24 cellular contexts compared by ENCODE assay signal in the genomic region with DNA sequence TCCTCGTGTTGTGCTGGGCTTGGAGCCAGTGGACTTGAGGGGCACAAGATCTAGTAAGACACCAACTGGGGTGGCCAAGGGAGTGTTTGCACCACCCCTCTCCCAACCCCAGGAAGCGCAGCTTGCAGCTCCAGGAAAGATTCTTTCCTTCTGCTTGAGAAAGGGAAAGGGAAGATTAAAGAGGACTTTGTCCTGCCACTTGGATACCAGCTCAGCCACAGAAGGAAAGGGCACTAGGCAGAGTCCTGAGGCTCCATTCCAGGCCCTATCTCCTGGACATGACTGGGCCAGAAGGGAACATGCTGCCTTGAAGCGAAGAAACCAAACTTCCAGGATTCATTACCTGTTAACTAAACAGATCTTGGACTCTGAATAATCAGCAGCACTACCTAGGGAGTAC. TPM values are rescaled to one million over a fixed set of nuclear protein-coding genes. Genes with fewer than 3 reads are reported as not detected.
DNase-seq lines count a peak whose midpoint lies in the region; ATAC-seq and TF ChIP-seq lines count a peak whose summit lies in the region.
"Had no signal": no experiment of that assay in that cellular context is flagged by ENCODE, and none has a peak within 500 bp of the region (broad histone marks: within the 10 kb centered on the region; RNA-seq: fewer than 3 reads in every experiment).

No MANE protein-coding gene starts in this region.

- no peak overlapping the region for H3K27ac Mint-ChIP-seq in GM23338
- H3K27ac Mint-ChIP-seq: CD14-positive monocyte; CD4-positive, alpha-beta T cell had no signal

- intact Hi-C loops in ascending aorta (cut with DNase I), result no loop called here
- intact Hi-C loops in mucosa of descending colon (cut with DNase I, micrococcal nuclease), result no loop called here

- H3K27ac ChIP-seq in GM23338 (ENCODE audit: low read depth) (no peak overlapping the region), ascending aorta (peak overlapping the region; percentile 2 to 50), osteoblast (ENCODE audit: low read depth, low read length) (no peak overlapping the region), Peyer's patch (no peak overlapping the region)
- H3K27ac ChIP-seq: A549; BLaER1 treated with 17β-estradiol and CSF1 and Interleukin-3, amounts not matched to agents 10 nM and 100 nM; GM23248 had no signal

- peaks cover 5% of the 10 kb centered on the region for H3K36me3 Mint-ChIP-seq in GM23338 (ENCODE audit: low read depth)
- H3K36me3 Mint-ChIP-seq: CD14-positive monocyte had no signal

- ATAC-seq in GM23338, result peak; percentile 30
- ATAC-seq in mucosa of descending colon, result peak; percentile 55
- ATAC-seq: A549, HCT116 had no signal

- H3K27me3 ChIP-seq in GM23338 (ENCODE audit: insufficient read depth) (no peaks in the 10 kb centered on the region), ascending aorta (no peaks in the 10 kb centered on the region), osteoblast (ENCODE audit: insufficient read depth, low read length) (no peaks in the 10 kb centered on the region), Peyer's patch (no peaks in the 10 kb centered on the region)
- H3K27me3 ChIP-seq: BE2C; BLaER1 treated with 17β-estradiol and CSF1 and Interleukin-3, amounts not matched to agents 10 nM and 100 nM had no signal

- peaks cover 2% of the 10 kb centered on the region for H3K27me3 Mint-ChIP-seq in GM23338 (ENCODE audit: insufficient read depth, low read depth, poor library complexity)
- H3K27me3 Mint-ChIP-seq: CD4-positive, alpha-beta T cell had no signal

- TF ChIP-seq POLR2A in Peyer's patch (IDR thresholded peaks at IDR 0.05), result no peak

- H4K20me1 ChIP-seq in GM23338 (replicated peaks; ENCODE audit: insufficient read depth) (no peaks in the 10 kb centered on the region), osteoblast (ENCODE audit: insufficient read depth, low read length) (no peaks in the 10 kb centered on the region)
- H4K20me1 ChIP-seq: BLaER1 treated with 17β-estradiol and CSF1 and Interleukin-3, amounts not matched to agents 10 nM and 100 nM had no signal

- no peak for DNase-seq in GM23338 (ENCODE audit: low spot score)
- DNase-seq in ascending aorta (ENCODE audit: low spot score in 2 of 2), result no peak
- DNase-seq in mucosa of descending colon, result no peak
- no peak for DNase-seq in osteoblast (ENCODE audit: insufficient read length, low spot score, missing footprints)
- DNase-seq in NCI-H748 treated with DMSO at 0.1 percent for 48 hours (lab: John Stamatoyannopoulos, UW), result no peak
- DNase-seq in stimulated activated CD4-positive, alpha-beta T cell treated with anti-CD3 and anti-CD28 coated beads, Interleukin-4, amount 100 ng/mL, for 24 hours, result no peak
- no peak for DNase-seq in Peyer's patch
- no peak for DNase-seq in NCI-H526 (lab: John Stamatoyannopoulos, UW)
- DNase-seq: 8988T; ACHN; AML-193; BE2C; CD4-positive, alpha-beta T cell; CD8-positive, alpha-beta memory T cell; DMS 273 treated with DMSO at 0.1 percent for 48 hours; DMS53; DMS79 treated with DMSO at 0.1 percent for 48 hours; GF-D8; GM23248; H9 had no signal

- H3K9me3 Mint-ChIP-seq in GM23338, result no peaks in the 10 kb centered on the region; the same call in 2 of the 3 replicates
- H3K9me3 Mint-ChIP-seq: CD4-positive, alpha-beta T cell; CD8-positive, alpha-beta memory T cell; H9 had no signal

- H3K4me1 Mint-ChIP-seq in GM23338, result peaks cover 14% of the 10 kb centered on the region
- H3K4me1 Mint-ChIP-seq: CD14-positive monocyte; CD8-positive, alpha-beta memory T cell had no signal

- H3K4me3 ChIP-seq in GM23338, result no peak overlapping the region
- no peak overlapping the region for H3K4me3 ChIP-seq in ascending aorta
- no peak overlapping the region for H3K4me3 ChIP-seq in mucosa of descending colon
- no peak overlapping the region for H3K4me3 ChIP-seq in osteoblast (ENCODE audit: insufficient read depth, low read length)
- no peak overlapping the region for H3K4me3 ChIP-seq in Peyer's patch
- H3K4me3 ChIP-seq: A549; BLaER1 treated with 17β-estradiol and CSF1 and Interleukin-3, amounts not matched to agents 10 nM and 100 nM; GM23248 had no signal

- no peaks in the 10 kb centered on the region for H3K9me3 ChIP-seq in ascending aorta
- H3K9me3 ChIP-seq in mucosa of descending colon, result no peaks in the 10 kb centered on the region
- no peaks in the 10 kb centered on the region for H3K9me3 ChIP-seq in osteoblast (ENCODE audit: low read depth, low read length)
- no peaks in the 10 kb centered on the region for H3K9me3 ChIP-seq in Peyer's patch
- H3K9me3 ChIP-seq: A549, BE2C had no signal

- no peaks in the 10 kb centered on the region for H3F3A ChIP-seq in GM23338 (replicated peaks; ENCODE audit: low read depth)

- H3K36me3 ChIP-seq in GM23338 (ENCODE audit: insufficient read depth) (no peaks in the 10 kb centered on the region), ascending aorta (no peaks in the 10 kb centered on the region), mucosa of descending colon (ENCODE audit: low read depth) (no peaks in the 10 kb centered on the region), osteoblast (ENCODE audit: insufficient read depth, low read length) (no peaks in the 10 kb centered on the region), Peyer's patch (no peaks in the 10 kb centered on the region)
- H3K36me3 ChIP-seq: BE2C; BLaER1 treated with 17β-estradiol and CSF1 and Interleukin-3, amounts not matched to agents 10 nM and 100 nM had no signal

- H3K79me2 ChIP-seq in GM23338 (replicated peaks; ENCODE audit: insufficient read depth) (no peaks in the 10 kb centered on the region), osteoblast (ENCODE audit: insufficient read depth, low read length) (no peaks in the 10 kb centered on the region)

- no peak overlapping the region for H3K4me2 ChIP-seq in GM23338
- no peak overlapping the region for H3K4me2 ChIP-seq in osteoblast (ENCODE audit: insufficient read depth, low read length)
- H3K4me2 ChIP-seq: A549; BLaER1 treated with 17β-estradiol and CSF1 and Interleukin-3, amounts not matched to agents 10 nM and 100 nM had no signal

- H3K4me1 ChIP-seq in GM23338 (ENCODE audit: insufficient read depth) (0 out of 2 replicates have a peak, but pooled peaks cover 3% of the 10 kb centered on the region), ascending aorta (no peaks in the 10 kb centered on the region), mucosa of descending colon (ENCODE audit: low read depth) (no peaks in the 10 kb centered on the region), osteoblast (ENCODE audit: insufficient read depth, low read length) (peaks cover 12% of the 10 kb centered on the region), Peyer's patch (no peaks in the 10 kb centered on the region)
- H3K4me1 ChIP-seq: BE2C; BLaER1 treated with 17β-estradiol and CSF1 and Interleukin-3, amounts not matched to agents 10 nM and 100 nM had no signal

- no peak for TF ChIP-seq CTCF in GM23338 (conservative IDR thresholded peaks at IDR 0.05; ENCODE audit: low read depth in 2 of 2)
- TF ChIP-seq CTCF in ascending aorta (IDR thresholded peaks at IDR 0.05), result no peak
- no peak for TF ChIP-seq CTCF in mucosa of descending colon (IDR thresholded peaks at IDR 0.05)
- no peak for TF ChIP-seq CTCF in osteoblast (IDR thresholded peaks at IDR 0.05; ENCODE audit: extremely low read depth, low read depth, low read length)
- no peak for TF ChIP-seq CTCF in Peyer's patch (IDR thresholded peaks at IDR 0.05)

- H2AFZ ChIP-seq in GM23338, result peak overlapping the region; percentile 49; the same call in 1 of the 2 replicates
- H2AFZ ChIP-seq in osteoblast (ENCODE audit: low read length), result peak overlapping the region; percentile 60
- H2AFZ ChIP-seq: GM23248 had no signal

- H3K4me3 Mint-ChIP-seq in GM23338, result no peak overlapping the region
- H3K4me3 Mint-ChIP-seq: CD14-positive monocyte; CD4-positive, alpha-beta T cell; CD8-positive, alpha-beta memory T cell; H9 had no signal

- 0 out of 2 replicates have a peak, but pooled peaks cover 4% of the 10 kb centered on the region for H3K9me2 ChIP-seq in GM23338 (ENCODE audit: insufficient read depth)

TF ChIP-seq in GM23338, 12 proteins besides CTCF, POLR2A, EP300 and RAD21 (continues in another document):
- TF ChIP-seq ZNF114 (CRISPR knock-in tag; IDR thresholded peaks at IDR 0.05) (no peak), CREB1 (CRISPR knock-in tag; IDR thresholded peaks at IDR 0.05; ENCODE audit: low read depth) (no peak), EZH2phosphoT487 (IDR thresholded peaks at IDR 0.05; ENCODE audit: unreplicated experiment) (no peak), ZNF331 (CRISPR knock-in tag; IDR thresholded peaks at IDR 0.05; ENCODE audit: low read depth) (no peak), POLR2AphosphoS5 (IDR thresholded peaks at IDR 0.05; ENCODE audit: low read depth) (no peak)

RNA-seq across cellular contexts. Expression of a gene that starts 44.9 kb away (rescaled TPM):
- 742 and 744 TPM in 2 replicates for total RNA-seq in GM23338 (2014; rRNA removed; shearing (Covaris generic))
- 906 and 943 TPM in 2 replicates for polyA plus RNA-seq in GM23338 (2016; fragmentation: Nextera tagmentation; extraction: Ambion mirVana)
- 25.7 TPM for total RNA-seq in ascending aorta
- 100 to 1,000 TPM; 408 to 683 (median 538) TPM for total RNA-seq in mucosa of descending colon
- total RNA-seq in osteoblast, result 123 and 133 TPM in 2 replicates
- total RNA-seq in Peyer's patch, result 100 to 1,000 TPM in 2 of 4 donors, 10 to 100 TPM in 2; 85.4 to 125 (median 106) TPM

Comparison
In these comparisons a context has a peak if more than half of its experiments do, and no peak if none do; other contexts are left out.
1. H3K27ac ChIP-seq: peak in ascending aorta (2 of 2); none in GM23338 (single experiment), osteoblast (single experiment) and Peyer's patch (0 of 4).